8 cellular contexts compared by ENCODE assay signal in genomic region chr17:20992987-20993862, GRCh38. TPM values are rescaled to one million over a fixed set of nuclear protein-coding genes. Genes with fewer than 3 reads are reported as not detected.
DNase-seq lines count a peak whose midpoint lies in the region; ATAC-seq and TF ChIP-seq lines count a peak whose summit lies in the region.

No MANE protein-coding gene starts in this region.

- no peak for ATAC-seq in activated naive CD8-positive, alpha-beta T cell treated with anti-CD3 and anti-CD28 coated beads, Interleukin-2, amount 10 ng/mL, durations not matched to agents 7 days and 5 days (ENCODE audit: low read depth)
- peak; percentile 52 to 78 for ATAC-seq in upper lobe of left lung (ENCODE audit: low FRiP score in 2 of 2)
- no peak for ATAC-seq in HG03159 (IDR thresholded peaks at IDR 0.05; ENCODE audit: unreplicated experiment)

- H3K9me3 ChIP-seq in SK-N-MC (ENCODE audit: low read depth, low read length) (no peaks in the 10 kb centered on the region), upper lobe of left lung (no peaks in the 10 kb centered on the region)

- peaks cover 4 to 11% (median 9%) of the 10 kb centered on the region in 4 donors for H3K4me1 ChIP-seq in upper lobe of left lung

- no peaks in the 10 kb centered on the region for H3K36me3 Mint-ChIP-seq in activated naive CD8-positive, alpha-beta T cell treated with anti-CD3 and anti-CD28 coated beads, Interleukin-2, amount 10 ng/mL, durations not matched to agents 7 days and 5 days

- H3K4me3 Mint-ChIP-seq in activated naive CD8-positive, alpha-beta T cell treated with anti-CD3 and anti-CD28 coated beads, Interleukin-2, amount 10 ng/mL, durations not matched to agents 7 days and 5 days: no peak overlapping the region

- H3K4me3 ChIP-seq in SK-N-MC (no peak overlapping the region), upper lobe of left lung (no peak overlapping the region)

- H3K4me1 Mint-ChIP-seq in activated naive CD8-positive, alpha-beta T cell treated with anti-CD3 and anti-CD28 coated beads, Interleukin-2, amount 10 ng/mL, durations not matched to agents 7 days and 5 days: no peaks in the 10 kb centered on the region

- intact Hi-C loops in head of caudate nucleus (cut with DNase I): loop anchor here (10.0 kb wide), 1 partner anchor 78 kb away; no protein-coding TSS in a partner anchor

- DNase-seq in Daoy (ENCODE audit: low read depth) (peak; percentile 78), HuH-7.5 (ENCODE audit: low spot score) (peak; percentile 80), SK-N-MC (ENCODE audit: low read depth, low spot score) (peak; percentile 40), head of caudate nucleus (peak in 41 of 42 donors; percentile 66 to 93 (median 84)), pons (ENCODE audit: low spot score) (peak; percentile 91), upper lobe of left lung (peak in 1 of 2 donors; percentile 62)
- peak; percentile 61 for DNase-seq in activated naive CD8-positive, alpha-beta T cell treated with anti-CD3 and anti-CD28 coated beads, Interleukin-2, amount 10 ng/mL, durations not matched to agents 7 days and 5 days

- H3K27ac ChIP-seq in SK-N-MC: peak overlapping the region; percentile 35; the same call in 1 of the 2 replicates
- no peak overlapping the region for H3K27ac ChIP-seq in upper lobe of left lung

- no peak for TF ChIP-seq EP300 in upper lobe of left lung (IDR thresholded peaks at IDR 0.05)

- WGBS in upper lobe of left lung, 2 donors: 62 to 65% methylated on average over 15 to 17 of the region's 17 CpGs

- TF ChIP-seq POLR2A in upper lobe of left lung (IDR thresholded peaks at IDR 0.05): no peak

- peak; percentile 61 to 95 (median 76) for TF ChIP-seq CTCF in upper lobe of left lung (IDR thresholded peaks at IDR 0.05)

- H3K27me3 Mint-ChIP-seq in activated naive CD8-positive, alpha-beta T cell treated with anti-CD3 and anti-CD28 coated beads, Interleukin-2, amount 10 ng/mL, durations not matched to agents 7 days and 5 days: no peaks in the 10 kb centered on the region

- POLR2A ChIA-PET in activated naive CD8-positive, alpha-beta T cell treated with anti-CD3 and anti-CD28 coated beads, Interleukin-2, amount 10 ng/mL, durations not matched to agents 7 days and 5 days (lab: Charles Lee): interaction anchor here (0.7 kb wide), 1 partner anchor 30 kb away, joined by 3 read pairs; no protein-coding TSS in a partner anchor

- H3K9ac ChIP-seq in SK-N-MC (ENCODE audit: insufficient read length): no peak overlapping the region

- no peaks in the 10 kb centered on the region for H3K9me3 Mint-ChIP-seq in activated naive CD8-positive, alpha-beta T cell treated with anti-CD3 and anti-CD28 coated beads, Interleukin-2, amount 10 ng/mL, durations not matched to agents 7 days and 5 days

- no peaks in the 10 kb centered on the region for H3K36me3 ChIP-seq in SK-N-MC (ENCODE audit: insufficient read depth, low read length)
- no peaks in the 10 kb centered on the region for H3K36me3 ChIP-seq in upper lobe of left lung

- H3K27me3 ChIP-seq in upper lobe of left lung: no peaks in the 10 kb centered on the region

- H3K27ac Mint-ChIP-seq in activated naive CD8-positive, alpha-beta T cell treated with anti-CD3 and anti-CD28 coated beads, Interleukin-2, amount 10 ng/mL, durations not matched to agents 7 days and 5 days: no peak overlapping the region

RNA-seq across cellular contexts. Expression of gene USP22, which starts 49.6 kb away (rescaled TPM):
- total RNA-seq in Daoy (2014; rRNA removed; shearing (Covaris generic)): 98.5 and 116 TPM in 2 replicates
- total RNA-seq in activated naive CD8-positive, alpha-beta T cell treated with anti-CD3 and anti-CD28 coated beads, Interleukin-2, amount 10 ng/mL, durations not matched to agents 7 days and 5 days: 100 to 1,000 TPM; 138 to 146 TPM
- total RNA-seq in upper lobe of left lung: 100 to 1,000 TPM; 134 to 302 (median 177) TPM

Comparison
In these comparisons a context has a peak if more than half of its experiments do, and no peak if none do; other contexts are left out.
1. ATAC-seq: peak in upper lobe of left lung (2 of 2); none in activated naive CD8-positive, alpha-beta T cell treated with anti-CD3 and anti-CD28 coated beads, Interleukin-2, amount 10 ng/mL, durations not matched to agents 7 days and 5 days (single experiment) and HG03159 (single experiment).